ENCODE assay signal across 8 cellular contexts in genomic region chr17:81518113-81518784, GRCh38.
A peak's percentile ranks its signal among the peaks of the same experiment; 100 is the strongest.
DNase-seq lines count a peak whose midpoint lies in the region; ATAC-seq and TF ChIP-seq lines count a peak whose summit lies in the region.

No MANE protein-coding gene starts in this region.

- H3K27ac ChIP-seq in VCaP: peak overlapping the region; percentile 100

- peaks cover 12% of the 10 kb centered on the region for H3K36me3 Mint-ChIP-seq in stimulated activated memory B cell treated with anti-CD40 and anti-IgM and Interleukin-4, amounts not matched to agents 10 μg/mL and 1 μg/mL and 100 μg/mL, for 72 hours

- peak overlapping the region; percentile 92 for H3K27ac Mint-ChIP-seq in stimulated activated memory B cell treated with anti-CD40 and anti-IgM and Interleukin-4, amounts not matched to agents 10 μg/mL and 1 μg/mL and 100 μg/mL, for 72 hours

- no peak for TF ChIP-seq CTCF in VCaP (conservative IDR thresholded peaks at IDR 0.05)

- H3K27me3 Mint-ChIP-seq in stimulated activated memory B cell treated with anti-CD40 and anti-IgM and Interleukin-4, amounts not matched to agents 10 μg/mL and 1 μg/mL and 100 μg/mL, for 72 hours: no peaks in the 10 kb centered on the region

- ATAC-seq in stimulated activated memory B cell treated with anti-CD40 and anti-IgM and Interleukin-4, amounts not matched to agents 10 μg/mL and 1 μg/mL and 100 μg/mL, for 72 hours: no peak
- no peak for ATAC-seq in HG02938 (IDR thresholded peaks at IDR 0.05; ENCODE audit: unreplicated experiment)

- H3K4me3 ChIP-seq in iPS-11a (ENCODE audit: low read depth, low read length): peak overlapping the region; percentile 28

- H3K4me3 Mint-ChIP-seq in stimulated activated memory B cell treated with anti-CD40 and anti-IgM and Interleukin-4, amounts not matched to agents 10 μg/mL and 1 μg/mL and 100 μg/mL, for 72 hours: peak overlapping the region; percentile 93

- peak in 2 of 3 experiments; percentile 47 to 55 for DNase-seq in NCI-H1417 (lab: John Stamatoyannopoulos, UW)
- no peak for DNase-seq in NCI-H1417 treated with DMSO at 0.1 percent for 48 hours (lab: John Stamatoyannopoulos, UW)
- DNase-seq in D341Med (ENCODE audit: low spot score): no peak
- no peak for DNase-seq in germinal center (ENCODE audit: low spot score)

- H3K4me1 Mint-ChIP-seq in stimulated activated memory B cell treated with anti-CD40 and anti-IgM and Interleukin-4, amounts not matched to agents 10 μg/mL and 1 μg/mL and 100 μg/mL, for 72 hours: peaks cover 46% of the 10 kb centered on the region

- no peaks in the 10 kb centered on the region for H3K9me3 Mint-ChIP-seq in stimulated activated memory B cell treated with anti-CD40 and anti-IgM and Interleukin-4, amounts not matched to agents 10 μg/mL and 1 μg/mL and 100 μg/mL, for 72 hours

Comparison
In these comparisons a context has a peak if more than half of its experiments do, and no peak if none do; other contexts are left out.
1. DNase-seq: peak in NCI-H1417 (2 of 3); none in NCI-H1417 treated with DMSO at 0.1 percent for 48 hours (single experiment), D341Med (single experiment) and germinal center (single experiment).